9 cellular contexts compared by ENCODE assay signal in genomic region chr10:117537436-117537903, GRCh38. TPM values are rescaled to one million over a fixed set of nuclear protein-coding genes. Genes with fewer than 3 reads are reported as not detected.
DNase-seq lines count a peak whose midpoint lies in the region; TF ChIP-seq lines count a peak whose summit lies in the region.
"Had no signal": no experiment of that assay in that cellular context is flagged by ENCODE, and none has a peak within 500 bp of the region (broad histone marks: within the 10 kb centered on the region; RNA-seq: fewer than 3 reads in every experiment).

No MANE protein-coding gene starts in this region.

- peak; percentile 39 for DNase-seq in activated CD4-positive, alpha-beta memory T cell treated with anti-CD3 and anti-CD28 coated beads for 36 hours
- no peak for DNase-seq in activated CD4-positive, alpha-beta memory T cell treated with anti-CD3 and anti-CD28 coated beads, Interleukin-2, amount 10 ng/mL, durations not matched to agents 7 days and 5 days
- DNase-seq in T1000 (lab: John Stamatoyannopoulos, UW) (peak; percentile 14), hepatocyte (ENCODE audit: low spot score) (peak; percentile 73), NCI-H187 (lab: John Stamatoyannopoulos, UW) (no peak), NCI-H2171 (lab: John Stamatoyannopoulos, UW) (no peak), NCI-H774 (lab: John Stamatoyannopoulos, UW) (no peak)

- CTCF ChIA-PET in activated CD4-positive, alpha-beta memory T cell treated with anti-CD3 and anti-CD28 coated beads for 36 hours (lab: Charles Lee): interaction anchor here (1.1 to 2.4 kb wide), 8 partner anchors 14 to 707 kb away, joined by 3 to 12 read pairs (median 4); no protein-coding TSS in a partner anchor
- CTCF ChIA-PET in activated CD4-positive, alpha-beta memory T cell treated with anti-CD3 and anti-CD28 coated beads, Interleukin-2, amount 10 ng/mL, durations not matched to agents 7 days and 5 days (lab: Charles Lee): interaction anchor here (0.8 to 2.1 kb wide), 7 partner anchors 11 to 922 kb away, joined by 3 to 7 read pairs (median 4); no protein-coding TSS in a partner anchor

- H3K27ac Mint-ChIP-seq in activated CD4-positive, alpha-beta memory T cell treated with anti-CD3 and anti-CD28 coated beads for 36 hours: no peak overlapping the region
- no peak overlapping the region for H3K27ac Mint-ChIP-seq in activated CD4-positive, alpha-beta memory T cell treated with anti-CD3 and anti-CD28 coated beads, Interleukin-2, amount 10 ng/mL, durations not matched to agents 7 days and 5 days

- no peaks in the 10 kb centered on the region for H3K36me3 Mint-ChIP-seq in activated CD4-positive, alpha-beta memory T cell treated with anti-CD3 and anti-CD28 coated beads for 36 hours
- H3K36me3 Mint-ChIP-seq in activated CD4-positive, alpha-beta memory T cell treated with anti-CD3 and anti-CD28 coated beads, Interleukin-2, amount 10 ng/mL, durations not matched to agents 7 days and 5 days (ENCODE audit: low read depth): no peaks in the 10 kb centered on the region

- peaks cover 27% of the 10 kb centered on the region for H3K4me1 ChIP-seq in hepatocyte (ENCODE audit: insufficient read depth)
- H3K4me1 ChIP-seq in subcutaneous abdominal adipose tissue (ENCODE audit: control insufficient read depth in 5 of 5, insufficient read depth in 5 of 5, low read length in 5 of 5): peaks cover 1 to 70% (median 55%) of the 10 kb centered on the region in 5 donors

- TF ChIP-seq CTCF in hepatocyte (IDR thresholded peaks at IDR 0.05; ENCODE audit: poor library complexity): peak; percentile 72

- peaks cover 66% of the 10 kb centered on the region for H3K27me3 Mint-ChIP-seq in activated CD4-positive, alpha-beta memory T cell treated with anti-CD3 and anti-CD28 coated beads for 36 hours
- H3K27me3 Mint-ChIP-seq in activated CD4-positive, alpha-beta memory T cell treated with anti-CD3 and anti-CD28 coated beads, Interleukin-2, amount 10 ng/mL, durations not matched to agents 7 days and 5 days: peaks cover 79% of the 10 kb centered on the region

- H3K4me3 Mint-ChIP-seq in activated CD4-positive, alpha-beta memory T cell treated with anti-CD3 and anti-CD28 coated beads for 36 hours: no peak overlapping the region
- no peak overlapping the region for H3K4me3 Mint-ChIP-seq in activated CD4-positive, alpha-beta memory T cell treated with anti-CD3 and anti-CD28 coated beads, Interleukin-2, amount 10 ng/mL, durations not matched to agents 7 days and 5 days

- H3K9me3 ChIP-seq in hepatocyte (ENCODE audit: low read depth) (no peaks in the 10 kb centered on the region), subcutaneous abdominal adipose tissue (ENCODE audit: control insufficient read depth in 5 of 5, low read length in 5 of 5) (no peaks in the 10 kb centered on the region)
- H3K9me3 ChIP-seq: neutrophil had no signal

- H3K27me3 ChIP-seq in hepatocyte: peaks cover 97% of the 10 kb centered on the region
- H3K27me3 ChIP-seq in subcutaneous abdominal adipose tissue (ENCODE audit: control insufficient read depth in 5 of 5, insufficient read depth in 4 of 5, low read length in 5 of 5): peaks cover 14 to 74% (median 48%) of the 10 kb centered on the region in 5 donors

- peak overlapping the region in 2 of 5 donors; percentile 60 to 71 for H3K9ac ChIP-seq in subcutaneous abdominal adipose tissue (ENCODE audit: low read length in 5 of 5)

- H3K9me3 Mint-ChIP-seq in activated CD4-positive, alpha-beta memory T cell treated with anti-CD3 and anti-CD28 coated beads for 36 hours: no peaks in the 10 kb centered on the region
- no peaks in the 10 kb centered on the region for H3K9me3 Mint-ChIP-seq in activated CD4-positive, alpha-beta memory T cell treated with anti-CD3 and anti-CD28 coated beads, Interleukin-2, amount 10 ng/mL, durations not matched to agents 7 days and 5 days

- POLR2A ChIA-PET in activated CD4-positive, alpha-beta memory T cell treated with anti-CD3 and anti-CD28 coated beads for 36 hours (lab: Charles Lee): no interaction called here
- POLR2A ChIA-PET in activated CD4-positive, alpha-beta memory T cell treated with anti-CD3 and anti-CD28 coated beads, Interleukin-2, amount 10 ng/mL, durations not matched to agents 7 days and 5 days (lab: Charles Lee): no interaction called here

- H3K36me3 ChIP-seq in hepatocyte (replicated peaks; ENCODE audit: insufficient read depth, low read depth) (no peaks in the 10 kb centered on the region), subcutaneous abdominal adipose tissue (ENCODE audit: control insufficient read depth in 5 of 5, insufficient read depth in 5 of 5, low read length in 5 of 5) (no peaks in the 10 kb centered on the region)
- H3K36me3 ChIP-seq: neutrophil had no signal

- H3K79me2 ChIP-seq in hepatocyte: no peaks in the 10 kb centered on the region

- H3K4me1 Mint-ChIP-seq in activated CD4-positive, alpha-beta memory T cell treated with anti-CD3 and anti-CD28 coated beads for 36 hours (ENCODE audit: low read depth): peaks cover 18% of the 10 kb centered on the region
- H3K4me1 Mint-ChIP-seq in activated CD4-positive, alpha-beta memory T cell treated with anti-CD3 and anti-CD28 coated beads, Interleukin-2, amount 10 ng/mL, durations not matched to agents 7 days and 5 days: peaks cover 3% of the 10 kb centered on the region

- H3K4me3 ChIP-seq in hepatocyte (no peak overlapping the region), subcutaneous abdominal adipose tissue (ENCODE audit: low read depth in 1 of 5, low read length in 5 of 5) (peak overlapping the region; percentile 2 to 57 (median 44))

- no peaks in the 10 kb centered on the region for H3K9me2 ChIP-seq in hepatocyte (replicated peaks; ENCODE audit: insufficient read depth)

- intact Hi-C loops in activated CD4-positive, alpha-beta memory T cell treated with anti-CD3 and anti-CD28 coated beads for 36 hours (cut with micrococcal nuclease): loop anchor here (1.0 to 10.0 kb wide), 2 partner anchors 197 to 704 kb away; no protein-coding TSS in a partner anchor

- H3K27ac ChIP-seq in hepatocyte (no peak overlapping the region), subcutaneous abdominal adipose tissue (ENCODE audit: low read depth, low read length) (no peak overlapping the region)
- H3K27ac ChIP-seq: neutrophil had no signal

- 3% methylated on average over 36 of the region's 39 CpGs for WGBS in hepatocyte (ENCODE audit: low lambda C conversion rate, missing lambda C conversion rate)

- H2AFZ ChIP-seq in hepatocyte: no peak overlapping the region

- no peaks in the 10 kb centered on the region for H4K20me1 ChIP-seq in hepatocyte (ENCODE audit: insufficient read depth, poor library complexity, severe bottlenecking)

- H3K4me2 ChIP-seq in hepatocyte: peak overlapping the region; percentile 72

RNA-seq across cellular contexts. Expression of gene EMX2, which starts 5.1 kb away (rescaled TPM):
- total RNA-seq in activated CD4-positive, alpha-beta memory T cell treated with anti-CD3 and anti-CD28 coated beads for 36 hours: not detected
- not detected for total RNA-seq in activated CD4-positive, alpha-beta memory T cell treated with anti-CD3 and anti-CD28 coated beads, Interleukin-2, amount 10 ng/mL, durations not matched to agents 7 days and 5 days
- total RNA-seq in hepatocyte: 0.12 TPM in 1 of 2 replicates, not detected in the other
- polyA plus RNA-seq in hepatocyte: not detected in 2 replicates

Comparison
In these comparisons a context has a peak if more than half of its experiments do, and no peak if none do; other contexts are left out.
1. DNase-seq: peak in activated CD4-positive, alpha-beta memory T cell treated with anti-CD3 and anti-CD28 coated beads for 36 hours (single experiment), T1000 (single experiment) and hepatocyte (single experiment); none in activated CD4-positive, alpha-beta memory T cell treated with anti-CD3 and anti-CD28 coated beads, Interleukin-2, amount 10 ng/mL, durations not matched to agents 7 days and 5 days (single experiment), NCI-H187 (0 of 2), NCI-H2171 (single experiment) and NCI-H774 (single experiment).